ENCODE assay signal across 15 cellular contexts in the genomic region with DNA sequence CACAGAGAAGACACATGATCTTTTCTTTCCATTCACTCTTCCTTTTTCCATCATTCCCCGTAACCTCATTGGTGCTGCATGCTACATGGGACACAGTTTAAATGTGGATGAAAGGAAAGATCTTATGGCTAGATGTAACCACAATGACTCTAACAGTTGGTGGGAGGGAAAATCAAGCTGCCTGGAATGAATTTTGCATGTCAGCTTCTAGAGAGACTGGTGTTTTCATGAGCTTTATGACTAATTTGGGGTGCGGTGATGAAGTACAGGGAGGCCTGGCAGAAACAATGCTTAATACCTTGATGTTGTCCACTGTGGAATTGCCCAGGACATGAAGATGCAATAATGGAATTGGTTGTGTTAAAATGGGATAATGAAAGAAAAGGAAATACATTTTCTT. TPM values are rescaled to one million over a fixed set of nuclear protein-coding genes. Genes with fewer than 3 reads are reported as not detected.
DNase-seq lines count a peak whose midpoint lies in the region; ATAC-seq, FAIRE-seq and TF ChIP-seq lines count a peak whose summit lies in the region.
"Had no signal": no experiment of that assay in that cellular context is flagged by ENCODE, and none has a peak within 500 bp of the region (broad histone marks: within the 10 kb centered on the region; RNA-seq: fewer than 3 reads in every experiment).

No MANE protein-coding gene starts in this region.

- BruUV-seq in MCF 10A (replicated peaks; lab: Mats Ljungman, UMichigan) = no TSS peak

- H3K27me3 Mint-ChIP-seq in MCF 10A (ENCODE audit: insufficient read depth, unreplicated experiment) = no peaks in the 10 kb centered on the region
- H3K27me3 Mint-ChIP-seq in CD8-positive, alpha-beta memory T cell = peaks cover 0 to 1% of the 10 kb centered on the region in 2 donors

- no peak for TF ChIP-seq RAD21 in SK-N-SH (IDR thresholded peaks at IDR 0.05; ENCODE audit: low read length)

- intact Hi-C loops in MCF 10A (cut with micrococcal nuclease) (no loop called here), breast epithelium (cut with DNase I; ENCODE audit: low total_unique reads) (no loop called here)

- TF ChIP-seq EP300 in SK-N-SH (IDR thresholded peaks at IDR 0.05; ENCODE audit: borderline replicate concordance in 1 of 2, low read depth in 1 of 2, low read length in 1 of 2) = no peak

- no peak overlapping the region for H3K4me3 Mint-ChIP-seq in MCF 10A (ENCODE audit: unreplicated experiment)
- H3K4me3 Mint-ChIP-seq in CD8-positive, alpha-beta memory T cell = no peak overlapping the region
- H3K4me3 Mint-ChIP-seq: activated T-cell treated with anti-CD3 and anti-CD28 coated beads, Interleukin-2, amount 50 U/mL, for 24 hours had no signal

- H3K4me3 ChIP-seq in breast epithelium (no peak overlapping the region), SK-N-SH (ENCODE audit: low read depth in 2 of 2, low read length in 1 of 2) (no peak overlapping the region)
- no peak overlapping the region for H3K4me3 ChIP-seq in CD8-positive, alpha-beta memory T cell (ENCODE audit: low read length)

- H3K27ac ChIP-seq in breast epithelium = no peak overlapping the region
- H3K27ac ChIP-seq in SK-N-SH (ENCODE audit: low read depth in 2 of 2, low read length in 1 of 2) = peak overlapping the region in 1 of 2 experiments; percentile 71; a peak in 2 of 4 replicates
- H3K27ac ChIP-seq in CD8-positive, alpha-beta memory T cell (ENCODE audit: low read depth, low read length) = no peak overlapping the region

- WGBS in SK-N-SH (ENCODE audit: low lambda C conversion rate) = 56% methylated on average over 2 of the region's 2 CpGs

- H3K27ac Mint-ChIP-seq in MCF 10A (ENCODE audit: low read depth, unreplicated experiment) = peak overlapping the region; percentile 57
- no peak overlapping the region for H3K27ac Mint-ChIP-seq in CD8-positive, alpha-beta memory T cell
- H3K27ac Mint-ChIP-seq: activated T-cell treated with anti-CD3 and anti-CD28 coated beads, Interleukin-2, amount 50 U/mL, for 24 hours; IgD-negative memory B cell had no signal

- H2AFZ ChIP-seq in SK-N-SH (ENCODE audit: low read depth) = peak overlapping the region; percentile 52; the same call in 1 of the 2 replicates

- TF ChIP-seq CTCF in MCF 10A (IDR thresholded peaks at IDR 0.05; ENCODE audit: unreplicated experiment) (no peak), breast epithelium (IDR thresholded peaks at IDR 0.05) (no peak), SK-N-SH (IDR thresholded peaks at IDR 0.05) (no peak)

- no peak for ATAC-seq in HG03521 (IDR thresholded peaks at IDR 0.05; ENCODE audit: unreplicated experiment)
- ATAC-seq: Right ventricle myocardium inferior had no signal

- H3K27me3 ChIP-seq in breast epithelium (no peaks in the 10 kb centered on the region), SK-N-SH (ENCODE audit: insufficient read depth) (no peaks in the 10 kb centered on the region)
- H3K27me3 ChIP-seq in CD8-positive, alpha-beta memory T cell (ENCODE audit: insufficient read depth, low read length, poor library complexity, severe bottlenecking) = no peaks in the 10 kb centered on the region

- H3K4me2 ChIP-seq in SK-N-SH = peak overlapping the region; percentile 16; the same call in 1 of the 2 replicates

- peaks cover 17% of the 10 kb centered on the region for H3F3A ChIP-seq in SK-N-SH (replicated peaks; ENCODE audit: insufficient read depth)

- TF ChIP-seq POLR2A in breast epithelium (IDR thresholded peaks at IDR 0.05) = no peak

- DNase-seq in MCF 10A (ENCODE audit: unreplicated experiment) (peak; percentile 20), breast epithelium (ENCODE audit: low spot score in 2 of 2) (no peak), SK-N-SH (no peak), fibroblast of peridontal ligament (ENCODE audit: extremely low read depth) (peak; percentile 81), urothelium cell line (ENCODE audit: low spot score) (peak; percentile 71), SK-N-DZ (ENCODE audit: low spot score) (no peak)
- no peak for DNase-seq in CD8-positive, alpha-beta memory T cell
- DNase-seq: activated T-cell treated with anti-CD3 and anti-CD28 coated beads, Interleukin-2, amount 50 U/mL, for 24 hours; mesendoderm; NCI-H1694 treated with DMSO at 0.1 percent for 48 hours; NCI-H748 treated with DMSO at 0.1 percent for 48 hours had no signal

- H3K9me3 Mint-ChIP-seq in MCF 10A (ENCODE audit: unreplicated experiment) = no peaks in the 10 kb centered on the region
- H3K9me3 Mint-ChIP-seq in CD8-positive, alpha-beta memory T cell = peaks cover 2 to 16% (median 3%) of the 10 kb centered on the region in 5 donors
- H3K9me3 Mint-ChIP-seq: activated T-cell treated with anti-CD3 and anti-CD28 coated beads, Interleukin-2, amount 50 U/mL, for 24 hours had no signal

- H3K36me3 ChIP-seq in breast epithelium = no peaks in the 10 kb centered on the region
- no peaks in the 10 kb centered on the region for H3K36me3 ChIP-seq in SK-N-SH (replicated peaks in 1 of 2; ENCODE audit: control insufficient read depth in 1 of 2, insufficient read depth in 2 of 2, low read length in 1 of 2)
- no peaks in the 10 kb centered on the region for H3K36me3 ChIP-seq in CD8-positive, alpha-beta memory T cell (ENCODE audit: insufficient read depth, low read length)

- H4K20me1 ChIP-seq in SK-N-SH (ENCODE audit: insufficient read depth) = no peaks in the 10 kb centered on the region

- H3K36me3 Mint-ChIP-seq in MCF 10A (ENCODE audit: insufficient read depth, unreplicated experiment) = no peaks in the 10 kb centered on the region
- peaks cover 0 to 4% (median 0%) of the 10 kb centered on the region in 3 donors for H3K36me3 Mint-ChIP-seq in CD8-positive, alpha-beta memory T cell
- H3K36me3 Mint-ChIP-seq: IgD-negative memory B cell had no signal

- POLR2A ChIA-PET in MCF 10A (lab: Yijun Ruan, JAX) (no interaction called here), SK-N-SH (lab: Yijun Ruan, JAX) (no interaction called here)
- POLR2A ChIA-PET in CD8-positive, alpha-beta memory T cell (lab: Charles Lee) = no interaction called here

- FAIRE-seq in urothelium cell line (lab: Jason Lieb, UNC) = no peak
- FAIRE-seq: A204.1 had no signal

- H3K9ac ChIP-seq in SK-N-SH = peak overlapping the region; percentile 1; the same call in 1 of the 2 replicates

- peaks cover 15% of the 10 kb centered on the region for H3K4me1 Mint-ChIP-seq in MCF 10A (ENCODE audit: insufficient read depth, unreplicated experiment)
- H3K4me1 Mint-ChIP-seq in CD8-positive, alpha-beta memory T cell = no peaks in the 10 kb centered on the region
- H3K4me1 Mint-ChIP-seq: IgD-negative memory B cell had no signal

- no peaks in the 10 kb centered on the region for H3K9me2 ChIP-seq in SK-N-SH

- no peaks in the 10 kb centered on the region for H3K79me2 ChIP-seq in SK-N-SH (ENCODE audit: insufficient read depth)

- CTCF ChIA-PET in MCF 10A (lab: Yijun Ruan, JAX) (interaction anchor here (0.6 kb wide), 1 partner anchor 151 kb away, joined by 3 read pairs; no protein-coding TSS in a partner anchor), SK-N-SH (lab: Yijun Ruan, JAX) (no interaction called here)
- CTCF ChIA-PET in CD8-positive, alpha-beta memory T cell (lab: Charles Lee) = no interaction called here

- no peaks in the 10 kb centered on the region for H3K4me1 ChIP-seq in breast epithelium
- H3K4me1 ChIP-seq in SK-N-SH (ENCODE audit: control insufficient read depth in 1 of 2, insufficient read depth in 2 of 2, low read depth in 1 of 2, low read length in 1 of 2) = peaks cover 0 to 13% of the 10 kb centered on the region in 2 experiments; a peak in 1 of 4 replicates
- no peaks in the 10 kb centered on the region for H3K4me1 ChIP-seq in CD8-positive, alpha-beta memory T cell (ENCODE audit: insufficient read depth, low read length)

- H3K9me3 ChIP-seq in breast epithelium = no peaks in the 10 kb centered on the region
- no peaks in the 10 kb centered on the region for H3K9me3 ChIP-seq in SK-N-SH
- H3K9me3 ChIP-seq in CD8-positive, alpha-beta memory T cell (ENCODE audit: low read length) = no peaks in the 10 kb centered on the region

TF ChIP-seq in SK-N-SH, 30 proteins besides CTCF, POLR2A, EP300 and RAD21:
- TF ChIP-seq FOXM1 (IDR thresholded peaks at IDR 0.05; ENCODE audit: low read depth) (no peak), TCF12 (IDR thresholded peaks at IDR 0.05) (peak; percentile 42; the same call in 1 of the 2 replicates)
- TF ChIP-seq, protein P1, sequence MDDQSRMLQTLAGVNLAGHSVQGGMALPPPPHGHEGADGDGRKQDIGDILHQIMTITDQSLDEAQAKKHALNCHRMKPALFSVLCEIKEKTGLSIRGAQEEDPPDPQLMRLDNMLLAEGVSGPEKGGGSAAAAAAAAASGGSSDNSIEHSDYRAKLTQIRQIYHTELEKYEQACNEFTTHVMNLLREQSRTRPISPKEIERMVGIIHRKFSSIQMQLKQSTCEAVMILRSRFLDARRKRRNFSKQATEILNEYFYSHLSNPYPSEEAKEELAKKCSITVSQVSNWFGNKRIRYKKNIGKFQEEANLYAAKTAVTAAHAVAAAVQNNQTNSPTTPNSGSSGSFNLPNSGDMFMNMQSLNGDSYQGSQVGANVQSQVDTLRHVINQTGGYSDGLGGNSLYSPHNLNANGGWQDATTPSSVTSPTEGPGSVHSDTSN (IDR thresholded peaks at IDR 0.05) = peak; percentile 18; the same call in 1 of the 2 replicates
- TF ChIP-seq, protein P2, sequence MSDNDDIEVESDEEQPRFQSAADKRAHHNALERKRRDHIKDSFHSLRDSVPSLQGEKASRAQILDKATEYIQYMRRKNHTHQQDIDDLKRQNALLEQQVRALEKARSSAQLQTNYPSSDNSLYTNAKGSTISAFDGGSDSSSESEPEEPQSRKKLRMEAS (IDR thresholded peaks at IDR 0.05; ENCODE audit: low read depth) = 0 out of 2 replicates have a peak, but pooled peaks have one; percentile 6

RNA-seq across cellular contexts. Expression of gene MYO10, which starts 55.9 kb away (rescaled TPM):
- 35.7 and 36.0 TPM in 2 replicates for total RNA-seq in MCF 10A (2022)
- 10 to 100 TPM in 2 of 3 donors, 1 to 10 TPM in 1; 8.6 to 22.6 (median 21.2) TPM for total RNA-seq in breast epithelium
- polyA plus RNA-seq in SK-N-SH (2012; rRNA removed) = 8.1 and 8.7 TPM in 2 replicates
- 7.3 and 8.5 TPM in 2 replicates for polyA plus RNA-seq in SK-N-SH (2012; cell fraction: cytosol; rRNA removed)
- 14.9 and 23.4 TPM in 2 replicates for polyA plus RNA-seq in SK-N-SH (2012; cell fraction: nucleus; rRNA removed)
- polyA plus RNA-seq in SK-N-DZ (2014; cell fraction: cytosol; rRNA removed) = 0.92 and 2.4 TPM in 2 replicates
- polyA plus RNA-seq in SK-N-DZ (2014; cell fraction: nucleus; rRNA removed) = 0.31 and 0.46 TPM in 2 replicates
- under 1 TPM; 0.11 to 0.18 TPM for total RNA-seq in CD8-positive, alpha-beta memory T cell
- not detected for polyA plus RNA-seq in CD8-positive, alpha-beta memory T cell
- polyA plus RNA-seq: IgD-negative memory B cell had no signal

Comparison
In these comparisons a context has a peak if more than half of its experiments do, and no peak if none do; other contexts are left out.
1. DNase-seq: peak in MCF 10A (single experiment), fibroblast of peridontal ligament (single experiment) and urothelium cell line (single experiment); none in breast epithelium (0 of 2), SK-N-SH (single experiment), SK-N-DZ (single experiment) and CD8-positive, alpha-beta memory T cell (0 of 5).
2. RNA of gene MYO10, which starts 55.9 kb away (total RNA-seq): 35.7 to 36.0 TPM in MCF 10A and 8.6 to 22.6 TPM in breast epithelium; 0.11 to 0.18 TPM in CD8-positive, alpha-beta memory T cell; every median in the first group is over 4 times any median in the second.